ENCODE assay signal across 8 cellular contexts in genomic region chr12:70365648-70366518, GRCh38. TPM values are rescaled to one million over a fixed set of nuclear protein-coding genes. Genes with fewer than 3 reads are reported as not detected.
DNase-seq lines count a peak whose midpoint lies in the region; ATAC-seq, FAIRE-seq and TF ChIP-seq lines count a peak whose summit lies in the region.

TSS of gene KCNMB4 (plus strand) at chr12:70366290. CDS start at chr12:70366735, 445 bp downstream.

- H3K4me3 ChIP-seq in DND-41 (ENCODE audit: low read depth in 1 of 2, low read length in 2 of 2) (peak within 1 kb of the TSS; percentile 64 to 84; a peak in 3 of 4 replicates), SK-N-MC (peak within 1 kb of the TSS; percentile 96)

- DNase-seq in DND-41 (peak; percentile 73), KG1 (lab: John Stamatoyannopoulos, UW) (peak; percentile 59), SK-N-MC (ENCODE audit: low read depth, low spot score) (no peak), cardiac septum (ENCODE audit: low spot score) (peak; percentile 78), posterior cingulate gyrus (peak; percentile 32 to 98 (median 78)), urothelium cell line (ENCODE audit: low spot score) (peak; percentile 81)
- peak; percentile 82 for DNase-seq in activated naive CD4-positive, alpha-beta T cell treated with anti-CD3 and anti-CD28 coated beads, Interleukin-2, amount 50 U/mL, for 16 hours

- FAIRE-seq in urothelium cell line (lab: Jason Lieb, UNC), result no peak

- H3K4me2 ChIP-seq in DND-41 (ENCODE audit: insufficient read depth, low read length), result peak within 1 kb of the TSS; percentile 99

- peak; percentile 87 for ATAC-seq in DND-41 (ENCODE audit: insufficient read depth, low read depth)
- ATAC-seq in GM21825 (IDR thresholded peaks at IDR 0.05; ENCODE audit: unreplicated experiment), result peak; percentile 86

- peaks cover 20% of the 10 kb centered on the region for H3K4me1 ChIP-seq in DND-41 (ENCODE audit: insufficient read depth, low read length)

- peaks cover 36% of the 10 kb centered on the region for H3K27me3 ChIP-seq in DND-41 (ENCODE audit: insufficient read depth, low read length, poor library complexity)

- H2AFZ ChIP-seq in DND-41 (ENCODE audit: low read depth, low read length), result peak within 1 kb of the TSS; percentile 64

- H3K9ac ChIP-seq in DND-41 (ENCODE audit: low read depth, low read length) (peak within 1 kb of the TSS; percentile 52), SK-N-MC (ENCODE audit: insufficient read length) (peak within 1 kb of the TSS; percentile 69)

- intact Hi-C loops in cardiac septum (cut with DNase I), result loop anchor here (5.0 to 10.0 kb wide), 3 partner anchors 124 to 459 kb away; partner anchors contain the start of gene CNOT2
- intact Hi-C loops in posterior cingulate gyrus (cut with DNase I), result loop anchor here (2.0 to 5.0 kb wide), 3 partner anchors 124 to 211 kb away; partner anchors contain the start of gene CNOT2

- no peaks in the 10 kb centered on the region for H3K9me3 ChIP-seq in DND-41 (ENCODE audit: insufficient read depth, low read length, severe bottlenecking)
- H3K9me3 ChIP-seq in SK-N-MC (ENCODE audit: low read depth, low read length), result no peaks in the 10 kb centered on the region

- H3K27ac ChIP-seq in DND-41 (ENCODE audit: low read length), result no peak within 1 kb of the TSS
- no peak within 1 kb of the TSS for H3K27ac ChIP-seq in SK-N-MC

- H3K79me2 ChIP-seq in DND-41 (ENCODE audit: insufficient read depth, low read length), result no peaks in the 10 kb centered on the region

- H4K20me1 ChIP-seq in DND-41 (ENCODE audit: insufficient read depth, low read length), result 0 out of 2 replicates have a peak, but pooled peaks cover 3% of the 10 kb centered on the region

- H3K36me3 ChIP-seq in DND-41 (ENCODE audit: insufficient read depth, low read length), result no peaks in the 10 kb centered on the region
- no peaks in the 10 kb centered on the region for H3K36me3 ChIP-seq in SK-N-MC (ENCODE audit: insufficient read depth, low read length)

- TF ChIP-seq CTCF in DND-41 (IDR thresholded peaks at IDR 0.05; ENCODE audit: borderline replicate concordance, extremely low read depth, low read length, poor library complexity, severe bottlenecking), result no peak

RNA-seq across cellular contexts. Expression of gene KCNMB4, which starts in this region (rescaled TPM):
- total RNA-seq in cardiac septum, result 1.6 TPM
